In genomic region chr7:13990319-13990983, GRCh38 we compare ENCODE assay signal across 8 cellular contexts. TPM values are rescaled to one million over a fixed set of nuclear protein-coding genes. Genes with fewer than 3 reads are reported as not detected.
DNase-seq lines count a peak whose midpoint lies in the region; ATAC-seq, FAIRE-seq and TF ChIP-seq lines count a peak whose summit lies in the region.

No MANE protein-coding gene starts in this region.

- no peak for TF ChIP-seq CTCF in RWPE1 (conservative IDR thresholded peaks at IDR 0.05; ENCODE audit: low read depth)
- TF ChIP-seq CTCF in smooth muscle cell (IDR thresholded peaks at IDR 0.05; ENCODE audit: borderline replicate concordance, insufficient read depth, poor library complexity, severe bottlenecking) = no peak

- no peaks in the 10 kb centered on the region for H3K9me3 ChIP-seq in smooth muscle cell (replicated peaks; ENCODE audit: low read depth)

- WGBS in smooth muscle cell (ENCODE audit: low lambda C conversion rate) = 2% methylated on average over 24 of the region's 24 CpGs

- H3K27ac ChIP-seq in RWPE1 = peak overlapping the region; percentile 92
- peak overlapping the region; percentile 99 for H3K27ac ChIP-seq in smooth muscle cell (ENCODE audit: low read depth)

- peaks cover 23% of the 10 kb centered on the region for H3K79me2 ChIP-seq in smooth muscle cell (ENCODE audit: low read depth)

- CTCF ChIA-PET in RWPE1 (lab: Yijun Ruan, JAX) = no interaction called here

- POLR2A ChIA-PET in RWPE1 (lab: Yijun Ruan, JAX; ENCODE audit: low non-redundant PET) = no interaction called here

- DNase-seq in Daoy (ENCODE audit: low read depth) (peak; percentile 75), LHCN-M2 (ENCODE audit: low read depth) (peak; percentile 83), RWPE1 (ENCODE audit: low spot score) (peak; percentile 18), iris pigment epithelial cell (ENCODE audit: low read depth) (peak; percentile 63), smooth muscle cell (lab: John Stamatoyannopoulos, UW; ENCODE audit: unreplicated experiment) (peak; percentile 28), GM12892 (ENCODE audit: insufficient read length) (no peak)
- DNase-seq in central memory CD4-positive, alpha-beta T cell = peak; percentile 22

- peak; percentile 46 for ATAC-seq in GM21825 (IDR thresholded peaks at IDR 0.05; ENCODE audit: unreplicated experiment)

- H3K9ac ChIP-seq in smooth muscle cell (ENCODE audit: low read depth) = peak overlapping the region; percentile 79

- no peaks in the 10 kb centered on the region for H4K20me1 ChIP-seq in smooth muscle cell (ENCODE audit: low read depth)

- H3K4me3 ChIP-seq in smooth muscle cell = peak overlapping the region; percentile 77

- peak overlapping the region; percentile 96 for H3K4me2 ChIP-seq in smooth muscle cell

- peaks cover 12% of the 10 kb centered on the region for H3F3A ChIP-seq in smooth muscle cell (ENCODE audit: low read depth)

- no peaks in the 10 kb centered on the region for H3K27me3 ChIP-seq in smooth muscle cell (ENCODE audit: low read depth)

- no peaks in the 10 kb centered on the region for H3K36me3 ChIP-seq in smooth muscle cell (ENCODE audit: low read depth)

- H3K4me1 ChIP-seq in smooth muscle cell (ENCODE audit: low read depth) = peaks cover 41% of the 10 kb centered on the region

- FAIRE-seq in GM12892 (lab: Jason Lieb, UNC) = no peak

- TF ChIP-seq POLR2A in GM12892 (IDR thresholded peaks at IDR 0.05; ENCODE audit: low read depth, low read length) = no peak

- H2AFZ ChIP-seq in smooth muscle cell (ENCODE audit: low read depth) = peak overlapping the region; percentile 93

RNA-seq across cellular contexts. Expression of gene ETV1, which starts 1.0 kb away (rescaled TPM):
- total RNA-seq in Daoy (2014; rRNA removed; shearing (Covaris generic)) = 4.3 and 13.0 TPM in 2 replicates
- total RNA-seq in LHCN-M2 (2014; rRNA removed) (24.1 and 33.2 TPM in 2 replicates), smooth muscle cell (27.8 and 37.5 TPM in 2 replicates)
- polyA plus RNA-seq in LHCN-M2 (2012) = 3.9 TPM
- polyA plus RNA-seq in smooth muscle cell = 18.2 and 24.3 TPM in 2 replicates
- polyA plus RNA-seq in GM12892 (2012; ENCODE audit: missing spikeins) = not detected
